In genomic region chr9:137163101-137163661, GRCh38 we compare ENCODE assay signal across 12 cellular contexts. TPM values are rescaled to one million over a fixed set of nuclear protein-coding genes. Genes with fewer than 3 reads are reported as not detected.
A peak's percentile ranks its signal among the peaks of the same experiment; 100 is the strongest.
DNase-seq lines count a peak whose midpoint lies in the region; ATAC-seq and TF ChIP-seq lines count a peak whose summit lies in the region.
"Had no signal": no experiment of that assay in that cellular context is flagged by ENCODE, and none has a peak within 500 bp of the region (broad histone marks: within the 10 kb centered on the region; RNA-seq: fewer than 3 reads in every experiment).

No MANE protein-coding gene starts in this region.

- no peaks in the 10 kb centered on the region for H3K9me3 ChIP-seq in PC-9 (ENCODE audit: insufficient read depth, low read depth)
- H3K9me3 ChIP-seq: sigmoid colon, testis had no signal

- H3K4me1 Mint-ChIP-seq in activated naive CD4-positive, alpha-beta T cell treated with anti-CD3 and anti-CD28 coated beads, Interleukin-2, amount 50 U/mL, for 24 hours: peaks cover 15% of the 10 kb centered on the region
- H3K4me1 Mint-ChIP-seq in activated naive CD4-positive, alpha-beta T cell treated with anti-CD3 and anti-CD28 coated beads for 36 hours (ENCODE audit: low read depth): peaks cover 5% of the 10 kb centered on the region
- peaks cover 1 to 3% of the 10 kb centered on the region in 2 donors for H3K4me1 Mint-ChIP-seq in immature natural killer cell

- H3K4me1 ChIP-seq in urinary bladder (ENCODE audit: insufficient read depth) (peaks cover 1% of the 10 kb centered on the region), PC-9 (replicated peaks; ENCODE audit: insufficient read depth) (no peaks in the 10 kb centered on the region)

- H3K9me3 Mint-ChIP-seq in activated naive CD4-positive, alpha-beta T cell treated with anti-CD3 and anti-CD28 coated beads, Interleukin-2, amount 50 U/mL, for 24 hours: no peaks in the 10 kb centered on the region
- no peaks in the 10 kb centered on the region for H3K9me3 Mint-ChIP-seq in activated naive CD4-positive, alpha-beta T cell treated with anti-CD3 and anti-CD28 coated beads for 36 hours
- H3K9me3 Mint-ChIP-seq in immature natural killer cell: no peaks in the 10 kb centered on the region
- H3K9me3 Mint-ChIP-seq: activated T-cell treated with anti-CD3 and anti-CD28 coated beads, Interleukin-2, amount 50 U/mL, for 24 hours; T-cell had no signal

- H3K27me3 Mint-ChIP-seq in activated naive CD4-positive, alpha-beta T cell treated with anti-CD3 and anti-CD28 coated beads, Interleukin-2, amount 50 U/mL, for 24 hours: peaks cover 32% of the 10 kb centered on the region
- H3K27me3 Mint-ChIP-seq in activated naive CD4-positive, alpha-beta T cell treated with anti-CD3 and anti-CD28 coated beads for 36 hours (ENCODE audit: low read depth): peaks cover 31% of the 10 kb centered on the region
- H3K27me3 Mint-ChIP-seq in immature natural killer cell (ENCODE audit: low read depth in 3 of 3): peaks cover 11 to 30% (median 21%) of the 10 kb centered on the region in 3 donors

- WGBS in urinary bladder: 12% methylated on average over 43 of the region's 43 CpGs

- H3K27me3 ChIP-seq in PC-9 (ENCODE audit: insufficient read depth, low read depth): no peaks in the 10 kb centered on the region
- H3K27me3 ChIP-seq: testis had no signal

- H3K4me3 ChIP-seq in coronary artery: peak overlapping the region; percentile 67
- H3K4me3 ChIP-seq in urinary bladder (ENCODE audit: low read depth, low read length): peak overlapping the region; percentile 17
- no peak overlapping the region for H3K4me3 ChIP-seq in PC-9

- no TSS peak for BruUV-seq in PC-9 (replicated peaks; lab: Mats Ljungman, UMichigan)

- TF ChIP-seq CTCF in coronary artery (IDR thresholded peaks at IDR 0.05): no peak
- no peak for TF ChIP-seq CTCF in PC-9 (conservative IDR thresholded peaks at IDR 0.05)

- H3K9me2 ChIP-seq in PC-9 (ENCODE audit: insufficient read depth): no peaks in the 10 kb centered on the region

- no peaks in the 10 kb centered on the region for H3K36me3 Mint-ChIP-seq in activated naive CD4-positive, alpha-beta T cell treated with anti-CD3 and anti-CD28 coated beads, Interleukin-2, amount 50 U/mL, for 24 hours
- no peaks in the 10 kb centered on the region for H3K36me3 Mint-ChIP-seq in activated naive CD4-positive, alpha-beta T cell treated with anti-CD3 and anti-CD28 coated beads for 36 hours (ENCODE audit: low read depth)
- no peaks in the 10 kb centered on the region for H3K36me3 Mint-ChIP-seq in immature natural killer cell
- H3K36me3 Mint-ChIP-seq: T-cell had no signal

- intact Hi-C loops in activated naive CD4-positive, alpha-beta T cell treated with anti-CD3 and anti-CD28 coated beads for 36 hours (cut with micrococcal nuclease): no loop called here
- intact Hi-C loops in PC-9 (cut with micrococcal nuclease; ENCODE audit: unreplicated experiment): no loop called here

- no peak for DNase-seq in activated naive CD4-positive, alpha-beta T cell treated with anti-CD3 and anti-CD28 coated beads for 36 hours
- DNase-seq in coronary artery (ENCODE audit: low spot score): no peak
- DNase-seq in left kidney (ENCODE audit: low read depth, low spot score): peak; percentile 33
- no peak for DNase-seq in immature natural killer cell
- no peak for DNase-seq in PC-9
- DNase-seq: activated T-cell treated with anti-CD3 and anti-CD28 coated beads, Interleukin-2, amount 50 U/mL, for 24 hours; sigmoid colon had no signal

- H3K79me2 ChIP-seq in PC-9 (ENCODE audit: low read depth): no peaks in the 10 kb centered on the region

- H3K36me3 ChIP-seq in urinary bladder (ENCODE audit: insufficient read depth) (no peaks in the 10 kb centered on the region), PC-9 (ENCODE audit: low read depth) (no peaks in the 10 kb centered on the region)
- H3K36me3 ChIP-seq: sigmoid colon had no signal

- no peak overlapping the region for H3K27ac ChIP-seq in coronary artery
- H3K27ac ChIP-seq in urinary bladder (ENCODE audit: low read depth): no peak overlapping the region
- H3K27ac ChIP-seq in PC-9: no peak overlapping the region
- H3K27ac ChIP-seq: sigmoid colon, testis had no signal

- H4K20me1 ChIP-seq in PC-9 (ENCODE audit: insufficient read depth): no peaks in the 10 kb centered on the region

- CTCF ChIA-PET in activated naive CD4-positive, alpha-beta T cell treated with anti-CD3 and anti-CD28 coated beads for 36 hours (lab: Charles Lee): no interaction called here
- CTCF ChIA-PET in PC-9 (lab: Charles Lee): interaction anchor here (0.5 to 1.0 kb wide), 3 partner anchors 26 to 123 kb away, joined by 3 to 4 read pairs (median 4); no protein-coding TSS in a partner anchor

- 0 out of 2 replicates have a peak, but pooled peaks cover 5% of the 10 kb centered on the region for H3F3A ChIP-seq in PC-9 (ENCODE audit: insufficient read depth, low read depth)

- H3K4me2 ChIP-seq in PC-9: no peak overlapping the region

- H3K4me3 Mint-ChIP-seq in activated naive CD4-positive, alpha-beta T cell treated with anti-CD3 and anti-CD28 coated beads, Interleukin-2, amount 50 U/mL, for 24 hours: peak overlapping the region; percentile 19
- no peak overlapping the region for H3K4me3 Mint-ChIP-seq in activated naive CD4-positive, alpha-beta T cell treated with anti-CD3 and anti-CD28 coated beads for 36 hours
- no peak overlapping the region for H3K4me3 Mint-ChIP-seq in immature natural killer cell
- H3K4me3 Mint-ChIP-seq: activated T-cell treated with anti-CD3 and anti-CD28 coated beads, Interleukin-2, amount 50 U/mL, for 24 hours had no signal

- no peak overlapping the region for H3K27ac Mint-ChIP-seq in activated naive CD4-positive, alpha-beta T cell treated with anti-CD3 and anti-CD28 coated beads, Interleukin-2, amount 50 U/mL, for 24 hours
- no peak overlapping the region for H3K27ac Mint-ChIP-seq in activated naive CD4-positive, alpha-beta T cell treated with anti-CD3 and anti-CD28 coated beads for 36 hours
- no peak overlapping the region for H3K27ac Mint-ChIP-seq in immature natural killer cell
- H3K27ac Mint-ChIP-seq: activated T-cell treated with anti-CD3 and anti-CD28 coated beads, Interleukin-2, amount 50 U/mL, for 24 hours; T-cell had no signal

- H2AFZ ChIP-seq in PC-9: no peak overlapping the region

- POLR2A ChIA-PET in PC-9 (lab: Charles Lee; ENCODE audit: unreplicated experiment): interaction anchor here (0.6 kb wide), 1 partner anchor 26 kb away, joined by 4 read pairs; the partner anchor contains the start of gene SSNA1

- ATAC-seq in HG03457 (IDR thresholded peaks at IDR 0.05; ENCODE audit: unreplicated experiment): no peak

RNA-seq across cellular contexts. Expression of gene LRRC26, which starts 6.7 kb away (rescaled TPM):
- not detected for total RNA-seq in activated naive CD4-positive, alpha-beta T cell treated with anti-CD3 and anti-CD28 coated beads for 36 hours
- total RNA-seq in urinary bladder: not detected
- polyA plus RNA-seq in urinary bladder: not detected
- 1 to 10 TPM in 1 of 3 donors, under 1 TPM in 1, not detected in 1; 0.22 to 2.1 TPM for polyA plus RNA-seq in immature natural killer cell
- 2.3 and 2.5 TPM in 2 replicates for total RNA-seq in PC-9 (2021)
- total RNA-seq: T-cell had no signal

RNA-seq across cellular contexts. Expression of gene TMEM210, which starts 8.7 kb away (rescaled TPM):
- total RNA-seq in activated naive CD4-positive, alpha-beta T cell treated with anti-CD3 and anti-CD28 coated beads for 36 hours: not detected
- total RNA-seq in urinary bladder: not detected
- not detected for polyA plus RNA-seq in urinary bladder
- polyA plus RNA-seq in immature natural killer cell: not detected
- total RNA-seq in PC-9 (2021): 0.74 and 1.5 TPM in 2 replicates
- total RNA-seq: sigmoid colon, T-cell had no signal

RNA-seq across cellular contexts. Expression of gene GRIN1, which starts 24.2 kb away (rescaled TPM):
- under 1 TPM in 1 of 2 experiments, not detected in 1; 0.35 TPM for total RNA-seq in activated naive CD4-positive, alpha-beta T cell treated with anti-CD3 and anti-CD28 coated beads for 36 hours
- total RNA-seq in urinary bladder (0.26 TPM), PC-9 (2021) (0.10 TPM in 1 of 2 replicates, not detected in the other)
- polyA plus RNA-seq in urinary bladder (0.18 TPM), immature natural killer cell (not detected)
- total RNA-seq: T-cell had no signal

RNA-seq across cellular contexts. Expression of gene ANAPC2, which starts 25.2 kb away (rescaled TPM):
- total RNA-seq in activated naive CD4-positive, alpha-beta T cell treated with anti-CD3 and anti-CD28 coated beads for 36 hours: 10 to 100 TPM; 34.8 to 36.6 TPM
- total RNA-seq in urinary bladder: 18.6 TPM
- polyA plus RNA-seq in urinary bladder: 40.3 TPM
- 1 to 10 TPM; 4.2 to 7.0 (median 5.3) TPM for polyA plus RNA-seq in immature natural killer cell
- 92.1 and 95.4 TPM in 2 replicates for total RNA-seq in PC-9 (2021)

RNA-seq across cellular contexts. Expression of gene SSNA1, which starts 25.3 kb away (rescaled TPM):
- total RNA-seq in activated naive CD4-positive, alpha-beta T cell treated with anti-CD3 and anti-CD28 coated beads for 36 hours: 10 to 100 TPM; 48.2 to 49.9 TPM
- total RNA-seq in urinary bladder (21.4 TPM), PC-9 (2021) (98.7 and 109 TPM in 2 replicates)
- polyA plus RNA-seq in urinary bladder (94.1 TPM), immature natural killer cell (100 to 1,000 TPM; 164 to 191 (median 181) TPM)
